In genomic region chr16:86221085-86221484, GRCh38 we compare ENCODE assay signal across 27 cellular contexts.
DNase-seq lines count a peak whose midpoint lies in the region; ATAC-seq and TF ChIP-seq lines count a peak whose summit lies in the region.
"Had no signal": no experiment of that assay in that cellular context is flagged by ENCODE, and none has a peak within 500 bp of the region (broad histone marks: within the 10 kb centered on the region; RNA-seq: fewer than 3 reads in every experiment).

No MANE protein-coding gene starts in this region.

- H3K36me3 ChIP-seq in spleen (no peaks in the 10 kb centered on the region), left ventricle myocardium inferior (no peaks in the 10 kb centered on the region)
- H3K36me3 ChIP-seq: tibial nerve had no signal

- ATAC-seq in GM19023 (IDR thresholded peaks at IDR 0.05; ENCODE audit: unreplicated experiment) (no peak), GM21515 (IDR thresholded peaks at IDR 0.05; ENCODE audit: unreplicated experiment) (no peak)
- ATAC-seq: activated CD8-positive, alpha-beta T cell treated with anti-CD3 and anti-CD28 coated beads for 36 hours; body of pancreas; foreskin keratinocyte; GM12878; GM23338 had no signal

- H3K27ac ChIP-seq in spleen = no peak overlapping the region
- no peak overlapping the region for H3K27ac ChIP-seq in left ventricle myocardium inferior (replicated peaks)
- H3K27ac ChIP-seq: body of pancreas, foreskin keratinocyte, KMS-11, RWPE1, SK-N-MC, skin epidermis had no signal

- TF ChIP-seq CTCF in fibroblast of the aortic adventitia (IDR thresholded peaks at IDR 0.05; ENCODE audit: insufficient read depth, low read length) (no peak), spleen (IDR thresholded peaks at IDR 0.05 in 8 of 11, conservative IDR thresholded peaks at IDR 0.05 in 3 of 11) (no peak), left ventricle myocardium inferior (IDR thresholded peaks at IDR 0.05; ENCODE audit: borderline replicate concordance) (no peak)

- DNase-seq in EH (ENCODE audit: low read depth) (peak; percentile 36), amniotic epithelial cell (ENCODE audit: low read depth) (peak; percentile 9), fibroblast of the aortic adventitia (ENCODE audit: low read depth) (peak; percentile 40), spleen (peak; percentile 64), left ventricle myocardium inferior (no peak)
- DNase-seq: activated CD8-positive, alpha-beta T cell treated with anti-CD3 and anti-CD28 coated beads for 36 hours; activated gamma-delta T cell; activated naive CD8-positive, alpha-beta T cell treated with anti-CD3 and anti-CD28 coated beads, Interleukin-2, amount 10 ng/mL, durations not matched to agents 7 days and 5 days; CD4-positive, CD25-positive, alpha-beta regulatory T cell; cerebellar nuclear complex; foreskin keratinocyte; HFFc6; NCI-H1436 treated with DMSO at 0.1 percent for 48 hours; NCI-H2107; NCI-H446 treated with DMSO at 0.1 percent for 48 hours; nucleus accumbens; stimulated activated CD4-positive, alpha-beta T cell treated with anti-CD3 and anti-CD28 coated beads, Interleukin-1b, Interleukin-23, amount 100 ng/mL, for 48 hours had no signal

- H3K27me3 ChIP-seq in spleen (replicated peaks in 1 of 7) = peaks cover 0 to 46% (median 0%) of the 10 kb centered on the region in 7 donors
- peaks cover 89% of the 10 kb centered on the region for H3K27me3 ChIP-seq in left ventricle myocardium inferior (ENCODE audit: low read depth)
- H3K27me3 ChIP-seq: body of pancreas, foreskin keratinocyte had no signal

- intact Hi-C loops in spleen (cut with DNase I; ENCODE audit: low total_unique reads) (no loop called here), left ventricle myocardium inferior (cut with micrococcal nuclease) (no loop called here)

- H3K4me3 ChIP-seq in fibroblast of the aortic adventitia (ENCODE audit: low read depth, low read length) = no peak overlapping the region
- no peak overlapping the region for H3K4me3 ChIP-seq in spleen
- no peak overlapping the region for H3K4me3 ChIP-seq in left ventricle myocardium inferior
- H3K4me3 ChIP-seq: body of pancreas, GM12878, GM23338, SK-N-MC, skin epidermis, tibial nerve had no signal

- no peak for TF ChIP-seq POLR2A in spleen (IDR thresholded peaks at IDR 0.05)

- 86 to 97% (median 91%) methylated on average over 8 of the region's 8 CpGs for WGBS in spleen, 5 donors

- H3K4me1 ChIP-seq in spleen (peaks cover 0 to 8% (median under 1%) of the 10 kb centered on the region in 6 donors), left ventricle myocardium inferior (peaks cover 8% of the 10 kb centered on the region)
- H3K4me1 ChIP-seq: foreskin keratinocyte had no signal

- H3K9me3 ChIP-seq in spleen (no peaks in the 10 kb centered on the region), left ventricle myocardium inferior (replicated peaks) (no peaks in the 10 kb centered on the region)
- H3K9me3 ChIP-seq: body of pancreas, tibial nerve had no signal
